Comparison of ENCODE assay signal across 19 cellular contexts in the genomic region with DNA sequence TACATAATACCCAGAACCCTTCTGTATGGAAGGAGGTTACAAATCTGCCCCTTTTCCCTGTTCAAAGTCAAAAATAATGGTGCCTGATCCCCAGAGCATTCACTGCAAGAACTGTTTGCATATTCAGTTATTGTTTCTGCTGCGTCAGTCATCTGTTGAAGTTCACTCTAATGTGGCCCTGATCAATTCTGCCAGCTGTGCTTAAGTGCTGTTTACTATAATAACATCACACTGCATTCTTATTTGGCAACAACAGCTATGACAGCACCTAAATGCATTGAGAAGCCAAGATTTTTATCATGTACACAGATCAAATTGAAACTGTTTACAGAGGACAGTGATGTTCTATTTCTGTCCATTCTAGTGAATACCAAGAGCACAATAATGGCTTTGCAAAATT.
DNase-seq lines count a peak whose midpoint lies in the region; ATAC-seq and TF ChIP-seq lines count a peak whose summit lies in the region.
"Had no signal": no experiment of that assay in that cellular context is flagged by ENCODE, and none has a peak within 500 bp of the region (broad histone marks: within the 10 kb centered on the region; RNA-seq: fewer than 3 reads in every experiment).

No MANE protein-coding gene starts in this region.

- intact Hi-C loops in upper lobe of right lung (cut with DNase I), result no loop called here

- no peak overlapping the region for H3K4ac ChIP-seq in mesenchymal stem cell (ENCODE audit: low read depth in 1 of 2, low read length in 2 of 2)

- H3K27me3 ChIP-seq in mesenchymal stem cell (ENCODE audit: control insufficient read depth in 1 of 2, insufficient read depth in 1 of 2, low read length in 2 of 2) (no peaks in the 10 kb centered on the region), upper lobe of right lung (no peaks in the 10 kb centered on the region)
- H3K27me3 ChIP-seq: gastroesophageal sphincter had no signal

- no peak overlapping the region for H3K9ac ChIP-seq in mesenchymal stem cell (ENCODE audit: low read length)

- H3K79me1 ChIP-seq in mesenchymal stem cell (replicated peaks; ENCODE audit: low read length, poor library complexity, severe bottlenecking), result no peaks in the 10 kb centered on the region

- H3K4me2 ChIP-seq in mesenchymal stem cell (ENCODE audit: low read length, poor library complexity, severe bottlenecking), result no peak overlapping the region

- no peaks in the 10 kb centered on the region for H3K9me3 ChIP-seq in HEK293 (ENCODE audit: control insufficient read depth, insufficient read depth, low read depth, low read length)
- H3K9me3 ChIP-seq in mesenchymal stem cell (ENCODE audit: control insufficient read depth, low read length), result no peaks in the 10 kb centered on the region
- no peaks in the 10 kb centered on the region for H3K9me3 ChIP-seq in upper lobe of right lung
- H3K9me3 ChIP-seq in T-helper 17 cell (ENCODE audit: control insufficient read depth, low read length, poor library complexity, severe bottlenecking), result no peaks in the 10 kb centered on the region
- H3K9me3 ChIP-seq: gastroesophageal sphincter had no signal

- H2BK12ac ChIP-seq in mesenchymal stem cell (ENCODE audit: low read length in 2 of 2), result no peak overlapping the region

- H3K36me3 ChIP-seq in HEK293 (ENCODE audit: control insufficient read depth in 2 of 2, insufficient read depth in 1 of 2, low read length in 2 of 2) (no peaks in the 10 kb centered on the region), mesenchymal stem cell (ENCODE audit: control insufficient read depth in 1 of 2, insufficient read depth in 2 of 2, low read depth in 1 of 2, low read length in 2 of 2) (no peaks in the 10 kb centered on the region), upper lobe of right lung (no peaks in the 10 kb centered on the region)
- H3K36me3 ChIP-seq: gastroesophageal sphincter had no signal

- 23% methylated on average over 1 of the region's 1 CpG for WGBS in mesenchymal stem cell

- no peak overlapping the region for H2BK5ac ChIP-seq in mesenchymal stem cell (ENCODE audit: low read depth, low read length, poor library complexity, severe bottlenecking)

- H3K4me1 Mint-ChIP-seq in T-helper 17 cell, result no peaks in the 10 kb centered on the region
- H3K4me1 Mint-ChIP-seq: activated CD4-positive, alpha-beta T cell treated with anti-CD3 and anti-CD28 coated beads, Interleukin-2, amount 10 ng/mL, durations not matched to agents 7 days and 5 days had no signal

- H3K4me3 ChIP-seq in HEK293 (ENCODE audit: low read depth, low read length) (no peak overlapping the region), mesenchymal stem cell (ENCODE audit: insufficient read depth in 1 of 2, low read depth in 1 of 2, low read length in 2 of 2) (no peak overlapping the region), upper lobe of right lung (no peak overlapping the region)
- H3K4me3 ChIP-seq: gastroesophageal sphincter, K562, SK-N-MC had no signal

- H2BK15ac ChIP-seq in mesenchymal stem cell (ENCODE audit: low read depth, poor library complexity, severe bottlenecking), result no peak overlapping the region

- H3K4me1 ChIP-seq in HEK293 (ENCODE audit: control insufficient read depth, insufficient read depth, low read length), result no peaks in the 10 kb centered on the region
- H3K4me1 ChIP-seq in mesenchymal stem cell (ENCODE audit: control insufficient read depth, insufficient read depth, low read depth, low read length), result no peaks in the 10 kb centered on the region
- peaks cover 6% of the 10 kb centered on the region for H3K4me1 ChIP-seq in upper lobe of right lung
- H3K4me1 ChIP-seq: gastroesophageal sphincter had no signal

- H4K8ac ChIP-seq in mesenchymal stem cell (ENCODE audit: low read length), result no peak overlapping the region

- H3K18ac ChIP-seq in mesenchymal stem cell (ENCODE audit: low read depth in 1 of 2, low read length in 2 of 2), result no peak overlapping the region

- H2AK5ac ChIP-seq in mesenchymal stem cell (ENCODE audit: low read length, severe bottlenecking), result no peak overlapping the region

- H2BK120ac ChIP-seq in mesenchymal stem cell (ENCODE audit: low read depth, low read length), result no peak overlapping the region

- DNase-seq in NCI-H146 treated with DMSO at 0.1 percent for 48 hours (lab: John Stamatoyannopoulos, UW; ENCODE audit: unreplicated experiment) (peak; percentile 17), NCI-H748 treated with DMSO at 0.1 percent for 48 hours (lab: John Stamatoyannopoulos, UW) (peak; percentile 94), mesenchymal stem cell (peak; percentile 84), foreskin melanocyte (no peak), upper lobe of right lung (no peak), T-helper 17 cell (no peak)
- DNase-seq: activated CD4-positive, alpha-beta T cell treated with anti-CD3 and anti-CD28 coated beads, Interleukin-2, amount 10 ng/mL, durations not matched to agents 7 days and 5 days; activated T-cell treated with anti-CD3 and anti-CD28 coated beads, Interleukin-2, amount 50 U/mL, for 1 hour; caudate nucleus; endodermal cell; NCI-H187 treated with DMSO at 0.1 percent for 48 hours; retina had no signal

- no peak overlapping the region for H3K27ac Mint-ChIP-seq in T-helper 17 cell
- H3K27ac Mint-ChIP-seq: activated CD4-positive, alpha-beta T cell treated with anti-CD3 and anti-CD28 coated beads, Interleukin-2, amount 10 ng/mL, durations not matched to agents 7 days and 5 days; endodermal cell; natural killer cell treated with Interleukin-12 subunit alpha and Interleukin-12 subunit beta and Interleukin-15 and Interleukin-18, amount 100 ng/mL, for 72 hours had no signal

- H3K14ac ChIP-seq in mesenchymal stem cell (ENCODE audit: low read length in 2 of 2), result no peak overlapping the region

- no peak overlapping the region for H4K91ac ChIP-seq in mesenchymal stem cell (ENCODE audit: low read length)

- H3K4me3 Mint-ChIP-seq in T-helper 17 cell, result no peak overlapping the region
- H3K4me3 Mint-ChIP-seq: activated CD4-positive, alpha-beta T cell treated with anti-CD3 and anti-CD28 coated beads, Interleukin-2, amount 10 ng/mL, durations not matched to agents 7 days and 5 days; endodermal cell; natural killer cell treated with Interleukin-12 subunit alpha and Interleukin-12 subunit beta and Interleukin-15 and Interleukin-18, amount 100 ng/mL, for 72 hours had no signal

- H3K27ac ChIP-seq in HEK293 (ENCODE audit: extremely low read depth, low read depth, low read length), result no peak overlapping the region
- no peak overlapping the region for H3K27ac ChIP-seq in mesenchymal stem cell (ENCODE audit: low read length, poor library complexity, severe bottlenecking)
- H3K27ac ChIP-seq in upper lobe of right lung, result no peak overlapping the region
- H3K27ac ChIP-seq: gastroesophageal sphincter, HL-60, SK-N-MC had no signal

- H3K36me3 Mint-ChIP-seq in T-helper 17 cell (ENCODE audit: low read depth), result no peaks in the 10 kb centered on the region
- H3K36me3 Mint-ChIP-seq: natural killer cell treated with Interleukin-12 subunit alpha and Interleukin-12 subunit beta and Interleukin-15 and Interleukin-18, amount 100 ng/mL, for 72 hours had no signal

- H2AFZ ChIP-seq in mesenchymal stem cell (ENCODE audit: low read depth, low read length), result no peak overlapping the region

- no peak overlapping the region for H3K23ac ChIP-seq in mesenchymal stem cell (ENCODE audit: low read length in 2 of 2)

- no peak for ATAC-seq in upper lobe of right lung
- no peak for ATAC-seq in T-helper 17 cell
- no peak for ATAC-seq in GM19467 (IDR thresholded peaks at IDR 0.05; ENCODE audit: unreplicated experiment)
- ATAC-seq: gastroesophageal sphincter; K562; natural killer cell treated with Interleukin-12 subunit alpha and Interleukin-12 subunit beta and Interleukin-15 and Interleukin-18, amount 100 ng/mL, for 72 hours had no signal

- TF ChIP-seq CTCF in HEK293 (tag by site-specific recombination; IDR thresholded peaks at IDR 0.05) (no peak), upper lobe of right lung (IDR thresholded peaks at IDR 0.05) (no peak)

- no peaks in the 10 kb centered on the region for H3K27me3 Mint-ChIP-seq in T-helper 17 cell
- H3K27me3 Mint-ChIP-seq: activated CD4-positive, alpha-beta T cell treated with anti-CD3 and anti-CD28 coated beads, Interleukin-2, amount 10 ng/mL, durations not matched to agents 7 days and 5 days; natural killer cell treated with Interleukin-12 subunit alpha and Interleukin-12 subunit beta and Interleukin-15 and Interleukin-18, amount 100 ng/mL, for 72 hours had no signal

- CTCF ChIA-PET in HEK293 (lab: Yijun Ruan, JAX), result no interaction called here

- POLR2A ChIA-PET in HEK293 (lab: Yijun Ruan, JAX), result no interaction called here

TF ChIP-seq in HEK293, 187 proteins besides CTCF, POLR2A, EP300 and RAD21:
- TF ChIP-seq ZBTB1 (tag by site-specific recombination; IDR thresholded peaks at IDR 0.05) (no peak), FEZF1 (tag by site-specific recombination; IDR thresholded peaks at IDR 0.05) (peak; percentile 37; the same call in 1 of the 2 replicates), HIC1 (tag by site-specific recombination; IDR thresholded peaks at IDR 0.05) (no peak), PRDM1 (tag by site-specific recombination; IDR thresholded peaks at IDR 0.05) (no peak), ZSCAN23 (tag by site-specific recombination; IDR thresholded peaks at IDR 0.05) (no peak), YY1 (tag by site-specific recombination; IDR thresholded peaks at IDR 0.05) (no peak), ZNF23 (tag by site-specific recombination; IDR thresholded peaks at IDR 0.05; ENCODE audit: borderline replicate concordance) (no peak)

Comparison
In these comparisons a context has a peak if more than half of its experiments do, and no peak if none do; other contexts are left out.
1. DNase-seq: peak in NCI-H146 treated with DMSO at 0.1 percent for 48 hours (single experiment), NCI-H748 treated with DMSO at 0.1 percent for 48 hours (single experiment) and mesenchymal stem cell (single experiment); none in foreskin melanocyte (single experiment), upper lobe of right lung (single experiment) and T-helper 17 cell (0 of 3).